8 cellular contexts compared by ENCODE assay signal in the genomic region with DNA sequence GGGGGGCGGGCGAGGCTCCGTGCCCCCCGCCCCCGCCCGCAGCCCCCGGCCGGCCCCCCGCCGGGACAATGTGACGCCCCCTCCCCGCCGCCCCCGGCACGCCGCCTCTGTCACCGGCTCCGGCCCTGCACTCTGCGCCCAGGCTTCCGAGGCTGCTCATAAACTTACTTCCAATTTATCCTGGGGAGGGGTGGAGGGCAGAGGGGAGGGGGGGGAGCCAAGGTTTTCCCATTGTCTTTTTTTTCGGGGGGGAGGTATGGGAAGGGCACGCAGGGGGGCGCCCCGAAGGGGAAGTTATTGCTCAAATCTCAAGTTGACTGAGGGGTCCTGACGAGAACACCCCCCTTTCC. TPM values are rescaled to one million over a fixed set of nuclear protein-coding genes. Genes with fewer than 3 reads are reported as not detected.
A peak's percentile ranks its signal among the peaks of the same experiment; 100 is the strongest.
DNase-seq lines count a peak whose midpoint lies in the region; ATAC-seq and TF ChIP-seq lines count a peak whose summit lies in the region.

No MANE protein-coding gene starts in this region.

- H3K27ac ChIP-seq in Panc1 (ENCODE audit: low read length) (no peak overlapping the region; the same call in 1 of the 2 replicates), mesodermal cell (ENCODE audit: low read depth, low read length, severe bottlenecking) (peak overlapping the region; percentile 91), upper lobe of left lung (peak overlapping the region; percentile 92 to 98 (median 93))

- H3K9me3 ChIP-seq in Panc1 (ENCODE audit: control insufficient read depth, insufficient read depth, low read depth, low read length) (no peaks in the 10 kb centered on the region), mesodermal cell (ENCODE audit: control insufficient read depth, low read length) (no peaks in the 10 kb centered on the region), upper lobe of left lung (no peaks in the 10 kb centered on the region)

- in situ Hi-C loops in Panc1 (cut with HindIII; ENCODE audit: low pct_unique_long_range_greater_than_20kb, low sequenced_read_pairs) = no loop called here

- ATAC-seq in Panc1 = peak; percentile 5; the same call in 1 of the 2 replicates
- ATAC-seq in upper lobe of left lung (ENCODE audit: low FRiP score in 2 of 2) = peak in 1 of 2 donors; percentile 5
- no peak for ATAC-seq in GM21825 (IDR thresholded peaks at IDR 0.05; ENCODE audit: unreplicated experiment)
- no peak for ATAC-seq in GM18502 (IDR thresholded peaks at IDR 0.05; ENCODE audit: poor library complexity, unreplicated experiment)

- peak overlapping the region; percentile 88 for H3K4me3 ChIP-seq in GM12864 (ENCODE audit: low read depth, low read length)
- peak overlapping the region; percentile 82 to 91 for H3K4me3 ChIP-seq in Panc1 (ENCODE audit: low read depth in 2 of 2, low read length in 2 of 2)
- H3K4me3 ChIP-seq in mesodermal cell (ENCODE audit: extremely low read depth, insufficient read depth, low read length, poor library complexity, severe bottlenecking) = peak overlapping the region; percentile 66
- H3K4me3 ChIP-seq in upper lobe of left lung = peak overlapping the region; percentile 72 to 96 (median 94)

- H3K4me1 ChIP-seq in Panc1 (ENCODE audit: control insufficient read depth, insufficient read depth, low read length) (peaks cover 25% of the 10 kb centered on the region), mesodermal cell (ENCODE audit: control insufficient read depth, insufficient read depth, low read length, poor library complexity, severe bottlenecking) (peaks cover 3% of the 10 kb centered on the region), upper lobe of left lung (peaks cover 36 to 44% (median 41%) of the 10 kb centered on the region in 4 donors)

- no TSS peak for BruUV-seq in Panc1 (replicated peaks; lab: Mats Ljungman, UMichigan)

- POLR2A ChIA-PET in Panc1 (lab: Charles Lee) = no interaction called here

- CTCF ChIA-PET in Panc1 (lab: Charles Lee) = interaction anchor here (0.7 kb wide), 1 partner anchor 80 kb away, joined by 3 read pairs; no protein-coding TSS in a partner anchor

- peak overlapping the region; percentile 86 for H3K4me3 Mint-ChIP-seq in chondrocyte (ENCODE audit: unreplicated experiment)

- DNase-seq in GM12864 (ENCODE audit: low read depth) = no peak
- DNase-seq in Panc1 (ENCODE audit: low read depth, low spot score) = no peak
- DNase-seq in chondrocyte (ENCODE audit: low spot score) = no peak
- DNase-seq in upper lobe of left lung = peak in 1 of 2 donors; percentile 87
- no peak for DNase-seq in NCI-H1930 (lab: John Stamatoyannopoulos, UW)

- TF ChIP-seq POLR2A in upper lobe of left lung (IDR thresholded peaks at IDR 0.05) = no peak

- no peaks in the 10 kb centered on the region for H3K27me3 ChIP-seq in Panc1 (ENCODE audit: control insufficient read depth, insufficient read depth, low read length)
- no peaks in the 10 kb centered on the region for H3K27me3 ChIP-seq in upper lobe of left lung

- no peaks in the 10 kb centered on the region for H3K27me3 Mint-ChIP-seq in chondrocyte (ENCODE audit: low read depth)

- peaks cover 43% of the 10 kb centered on the region for H3K4me1 Mint-ChIP-seq in chondrocyte (ENCODE audit: low read depth)

- WGBS in mesodermal cell (ENCODE audit: insufficient coverage in 2 of 2), 2 experiments = no CpG with 5 or more reads among the region's 25 CpGs
- 0 to 3% methylated on average over 11 to 18 of the region's 25 CpGs for WGBS in upper lobe of left lung, 2 donors

- intact Hi-C loops in Panc1 (cut with micrococcal nuclease; ENCODE audit: unreplicated experiment) = loop anchor here (5.0 kb wide), 1 partner anchor 117 kb away; no protein-coding TSS in a partner anchor

- H3K36me3 ChIP-seq in Panc1 (ENCODE audit: control insufficient read depth, insufficient read depth, low read length) (peaks cover 3% of the 10 kb centered on the region; the same call in 1 of the 2 replicates), mesodermal cell (ENCODE audit: control insufficient read depth, insufficient read depth, low read length) (no peaks in the 10 kb centered on the region), upper lobe of left lung (no peaks in the 10 kb centered on the region)

- H3K36me3 Mint-ChIP-seq in chondrocyte (ENCODE audit: low read depth) = no peaks in the 10 kb centered on the region

- no peaks in the 10 kb centered on the region for H3K9me3 Mint-ChIP-seq in chondrocyte (ENCODE audit: low read depth)

- TF ChIP-seq CTCF in GM12864 (IDR thresholded peaks at IDR 0.05; ENCODE audit: low read depth, low read length, missing control alignments) = no peak
- no peak for TF ChIP-seq CTCF in Panc1 (IDR thresholded peaks at IDR 0.05)
- no peak for TF ChIP-seq CTCF in chondrocyte (IDR thresholded peaks at IDR 0.05)
- TF ChIP-seq CTCF in upper lobe of left lung (IDR thresholded peaks at IDR 0.05) = no peak

- H3K27ac Mint-ChIP-seq in chondrocyte (ENCODE audit: unreplicated experiment) = peak overlapping the region; percentile 98

- no peak for TF ChIP-seq EP300 in upper lobe of left lung (IDR thresholded peaks at IDR 0.05)

RNA-seq across cellular contexts. Expression of a gene that starts 0.9 kb away (rescaled TPM):
- total RNA-seq in Panc1 (2021; ENCODE audit: unreplicated experiment) (45.7 TPM), chondrocyte (35.9 to 40.7 TPM (median 36.2 TPM) in 3 replicates), upper lobe of left lung (10 to 100 TPM; 21.1 to 99.5 (median 52.2) TPM)
- polyA plus RNA-seq in Panc1 (2012; ENCODE audit: insufficient read length) = 34.5 TPM
- 48.6 TPM for polyA plus RNA-seq in mesodermal cell (2013, experiment 1 of 2)
- 49.8 TPM for polyA plus RNA-seq in mesodermal cell (2013, experiment 2 of 2)
